In genomic region chr11:68099057-68099456, GRCh38 we compare ENCODE assay signal across 12 cellular contexts. TPM values are rescaled to one million over a fixed set of nuclear protein-coding genes. Genes with fewer than 3 reads are reported as not detected.
A peak's percentile ranks its signal among the peaks of the same experiment; 100 is the strongest.
DNase-seq lines count a peak whose midpoint lies in the region; ATAC-seq and TF ChIP-seq lines count a peak whose summit lies in the region.
"Had no signal": no experiment of that assay in that cellular context is flagged by ENCODE, and none has a peak within 500 bp of the region (broad histone marks: within the 10 kb centered on the region; RNA-seq: fewer than 3 reads in every experiment).

No MANE protein-coding gene starts in this region.

- H3K4me3 Mint-ChIP-seq in stimulated activated naive CD8-positive, alpha-beta T cell treated with anti-CD3 and anti-CD28 coated beads, Interleukin-15, Interleukin-2, amounts not matched to agents 100 ng/mL and 50 ng/mL, for 24 hours, result peak overlapping the region; percentile 63

- H3K27me3 ChIP-seq in adrenal gland (no peaks in the 10 kb centered on the region), muscle layer of duodenum (ENCODE audit: low read depth, low read length) (no peaks in the 10 kb centered on the region)

- H3K36me3 Mint-ChIP-seq in stimulated activated naive CD8-positive, alpha-beta T cell treated with anti-CD3 and anti-CD28 coated beads, Interleukin-15, Interleukin-2, amounts not matched to agents 100 ng/mL and 50 ng/mL, for 24 hours (ENCODE audit: low read depth), result peaks cover 20% of the 10 kb centered on the region

- no peak overlapping the region for H3K27ac Mint-ChIP-seq in stimulated activated naive CD8-positive, alpha-beta T cell treated with anti-CD3 and anti-CD28 coated beads, Interleukin-15, Interleukin-2, amounts not matched to agents 100 ng/mL and 50 ng/mL, for 24 hours

- H3K27me3 Mint-ChIP-seq in stimulated activated naive CD8-positive, alpha-beta T cell treated with anti-CD3 and anti-CD28 coated beads, Interleukin-15, Interleukin-2, amounts not matched to agents 100 ng/mL and 50 ng/mL, for 24 hours, result no peaks in the 10 kb centered on the region

- peaks cover 27% of the 10 kb centered on the region for H3K4me1 Mint-ChIP-seq in stimulated activated naive CD8-positive, alpha-beta T cell treated with anti-CD3 and anti-CD28 coated beads, Interleukin-15, Interleukin-2, amounts not matched to agents 100 ng/mL and 50 ng/mL, for 24 hours (ENCODE audit: low read depth)

- no peaks in the 10 kb centered on the region for H3K9me3 Mint-ChIP-seq in stimulated activated naive CD8-positive, alpha-beta T cell treated with anti-CD3 and anti-CD28 coated beads, Interleukin-15, Interleukin-2, amounts not matched to agents 100 ng/mL and 50 ng/mL, for 24 hours

- H3K9me3 ChIP-seq in adrenal gland (replicated peaks in 1 of 3) (no peaks in the 10 kb centered on the region), muscle layer of duodenum (ENCODE audit: control insufficient read depth in 1 of 2, low read length in 2 of 2) (no peaks in the 10 kb centered on the region)

- no peak for DNase-seq in stimulated activated naive CD8-positive, alpha-beta T cell treated with anti-CD3 and anti-CD28 coated beads, Interleukin-15, Interleukin-2, amounts not matched to agents 100 U/mL and 50 U/mL, for 24 hours
- DNase-seq in adrenal gland (no peak), NCI-H345 treated with DMSO at 0.1 percent for 48 hours (lab: John Stamatoyannopoulos, UW; ENCODE audit: unreplicated experiment) (no peak)
- DNase-seq: C1 segment of cervical spinal cord, mesenchymal stem cell, RPMI8226, WERI-Rb-1 had no signal

- intact Hi-C loops in adrenal gland (cut with DNase I), result no loop called here

- no peak for TF ChIP-seq CTCF in adrenal gland (IDR thresholded peaks at IDR 0.05)

- H3K4me1 ChIP-seq in adrenal gland (replicated peaks in 1 of 2) (peaks cover 34 to 64% of the 10 kb centered on the region in 2 donors), muscle layer of duodenum (ENCODE audit: control insufficient read depth in 1 of 2, insufficient read depth in 2 of 2, low read length in 2 of 2) (peaks cover 0 to 6% of the 10 kb centered on the region in 2 donors)

- H3K36me3 ChIP-seq in adrenal gland (replicated peaks in 1 of 2) (no peaks in the 10 kb centered on the region), muscle layer of duodenum (ENCODE audit: control insufficient read depth in 1 of 2, insufficient read depth in 2 of 2, low read length in 2 of 2) (no peaks in the 10 kb centered on the region)
- H3K36me3 ChIP-seq: WERI-Rb-1 had no signal

- H3K4me3 ChIP-seq in adrenal gland (peak overlapping the region in 1 of 4 donors; percentile 31), muscle layer of duodenum (ENCODE audit: low read depth in 1 of 2, low read length in 2 of 2) (no peak overlapping the region)

- H3K27ac ChIP-seq in adrenal gland (peak overlapping the region in 4 of 5 donors; percentile 32 to 81 (median 74)), muscle layer of duodenum (ENCODE audit: low read length) (peak overlapping the region; percentile 35)
- H3K27ac ChIP-seq: WERI-Rb-1 had no signal

- no peak for TF ChIP-seq POLR2A in adrenal gland (IDR thresholded peaks at IDR 0.05)

- no peak for ATAC-seq in stimulated activated naive CD8-positive, alpha-beta T cell treated with anti-CD3 and anti-CD28 coated beads, Interleukin-15, Interleukin-2, amounts not matched to agents 100 U/mL and 50 U/mL, for 24 hours
- ATAC-seq in HG02870 (IDR thresholded peaks at IDR 0.05; ENCODE audit: unreplicated experiment), result no peak
- no peak for ATAC-seq in HG03135 (IDR thresholded peaks at IDR 0.05; ENCODE audit: unreplicated experiment)
- ATAC-seq in HG02970 (IDR thresholded peaks at IDR 0.05; ENCODE audit: low FRiP score, unreplicated experiment), result no peak

RNA-seq across cellular contexts. Expression of gene CHKA, which starts 22.1 kb away (rescaled TPM):
- 10 to 100 TPM; 26.6 to 67.0 (median 44.7) TPM for total RNA-seq in adrenal gland
- polyA plus RNA-seq in adrenal gland, result 100 to 1,000 TPM in 1 of 3 donors, 10 to 100 TPM in 2; 76.1 to 105 (median 94.6) TPM
